8 cellular contexts compared by ENCODE assay signal in genomic region chr14:21039059-21039422, GRCh38. TPM values are rescaled to one million over a fixed set of nuclear protein-coding genes. Genes with fewer than 3 reads are reported as not detected.
DNase-seq lines count a peak whose midpoint lies in the region; ATAC-seq and TF ChIP-seq lines count a peak whose summit lies in the region.
"Had no signal": no experiment of that assay in that cellular context is flagged by ENCODE, and none has a peak within 500 bp of the region (broad histone marks: within the 10 kb centered on the region; RNA-seq: fewer than 3 reads in every experiment).

No MANE protein-coding gene starts in this region.

- WGBS in esophagus muscularis mucosa, result 9% methylated on average over 7 of the region's 7 CpGs
- 11% methylated on average over 7 of the region's 7 CpGs for WGBS in urinary bladder

- peaks cover 36 to 42% (median 41%) of the 10 kb centered on the region in 4 donors for H3K4me1 ChIP-seq in esophagus muscularis mucosa
- H3K4me1 ChIP-seq in urinary bladder (ENCODE audit: insufficient read depth), result no peaks in the 10 kb centered on the region

- no peak for TF ChIP-seq POLR2A in esophagus muscularis mucosa (IDR thresholded peaks at IDR 0.05; ENCODE audit: low read depth)

- H3K36me3 ChIP-seq in esophagus muscularis mucosa (no peaks in the 10 kb centered on the region), urinary bladder (ENCODE audit: insufficient read depth) (no peaks in the 10 kb centered on the region)

- intact Hi-C loops in esophagus muscularis mucosa (cut with DNase I), result no loop called here

- no peaks in the 10 kb centered on the region for H3K9me3 ChIP-seq in esophagus muscularis mucosa

- H3K4me1 Mint-ChIP-seq in stimulated activated naive CD8-positive, alpha-beta T cell treated with anti-CD3 and anti-CD28 coated beads, Interleukin-15, amount 100 ng/mL, for 72 hours, result no peaks in the 10 kb centered on the region

- peak overlapping the region in 3 of 4 donors; percentile 4 to 24 (median 4) for H3K4me3 ChIP-seq in esophagus muscularis mucosa
- H3K4me3 ChIP-seq in urinary bladder (ENCODE audit: low read depth, low read length), result no peak overlapping the region

- DNase-seq in NCI-H524 treated with DMSO at 0.1 percent for 48 hours (lab: John Stamatoyannopoulos, UW) (peak; percentile 54), esophagus muscularis mucosa (ENCODE audit: extremely low spot score) (peak; percentile 94), mucosa of gallbladder (ENCODE audit: low spot score) (peak; percentile 85), kidney glomerular epithelial cell (lab: John Stamatoyannopoulos, UW) (no peak)
- no peak for DNase-seq in stimulated activated naive CD8-positive, alpha-beta T cell treated with anti-CD3 and anti-CD28 coated beads, Interleukin-15, amount 100 ng/mL, for 72 hours

- peaks cover 11% of the 10 kb centered on the region for H3K27me3 Mint-ChIP-seq in stimulated activated naive CD8-positive, alpha-beta T cell treated with anti-CD3 and anti-CD28 coated beads, Interleukin-15, amount 100 ng/mL, for 72 hours

- no peak for ATAC-seq in stimulated activated naive CD8-positive, alpha-beta T cell treated with anti-CD3 and anti-CD28 coated beads, Interleukin-15, amount 100 ng/mL, for 72 hours
- ATAC-seq in activated CD4-positive, CD25-positive, alpha-beta regulatory T cell treated with anti-CD3 and anti-CD28 coated beads, Interleukin-2, amount 50 U/mL, for 24 hours, result no peak
- ATAC-seq: Panc1 had no signal

- peak overlapping the region; percentile 74 to 81 (median 77) for H3K27ac ChIP-seq in esophagus muscularis mucosa (replicated peaks in 1 of 4)
- peak overlapping the region; percentile 59 for H3K27ac ChIP-seq in urinary bladder (ENCODE audit: low read depth)

- no peaks in the 10 kb centered on the region for H3K9me3 Mint-ChIP-seq in stimulated activated naive CD8-positive, alpha-beta T cell treated with anti-CD3 and anti-CD28 coated beads, Interleukin-15, amount 100 ng/mL, for 72 hours

- no peak overlapping the region for H3K4me3 Mint-ChIP-seq in stimulated activated naive CD8-positive, alpha-beta T cell treated with anti-CD3 and anti-CD28 coated beads, Interleukin-15, amount 100 ng/mL, for 72 hours

- H3K27ac Mint-ChIP-seq in stimulated activated naive CD8-positive, alpha-beta T cell treated with anti-CD3 and anti-CD28 coated beads, Interleukin-15, amount 100 ng/mL, for 72 hours, result no peak overlapping the region

- H3K27me3 ChIP-seq in esophagus muscularis mucosa, result no peaks in the 10 kb centered on the region

- no peak for TF ChIP-seq CTCF in esophagus muscularis mucosa (IDR thresholded peaks at IDR 0.05)

- no peak for TF ChIP-seq EP300 in esophagus muscularis mucosa (IDR thresholded peaks at IDR 0.05)

RNA-seq across cellular contexts. Expression of gene RNASE7, which starts 3.1 kb away (rescaled TPM):
- total RNA-seq in esophagus muscularis mucosa (not detected), mucosa of gallbladder (22.1 TPM), urinary bladder (not detected)
- 0.06 TPM for polyA plus RNA-seq in urinary bladder

RNA-seq across cellular contexts. Expression of gene RNASE13, which starts 4.4 kb away (rescaled TPM):
- total RNA-seq in esophagus muscularis mucosa (not detected), mucosa of gallbladder (0.12 TPM), urinary bladder (not detected)
- not detected for polyA plus RNA-seq in urinary bladder

RNA-seq across cellular contexts. Expression of gene TPPP2, which starts 9.0 kb away (rescaled TPM):
- total RNA-seq in esophagus muscularis mucosa, result not detected
- 0.81 TPM for total RNA-seq in mucosa of gallbladder
- not detected for total RNA-seq in urinary bladder
- polyA plus RNA-seq in urinary bladder, result not detected

RNA-seq across cellular contexts. Expression of gene NDRG2, which starts 14.2 kb away (rescaled TPM):
- total RNA-seq in esophagus muscularis mucosa (100 to 1,000 TPM; 175 to 222 (median 201) TPM), mucosa of gallbladder (237 TPM), urinary bladder (84.5 TPM)
- polyA plus RNA-seq in urinary bladder, result 272 TPM

RNA-seq across cellular contexts. Expression of gene RNASE8, which starts 18.6 kb away (rescaled TPM):
- total RNA-seq in esophagus muscularis mucosa (not detected), mucosa of gallbladder (not detected), urinary bladder (not detected)
- not detected for polyA plus RNA-seq in urinary bladder

Comparison
In these comparisons a context has a peak if more than half of its experiments do, and no peak if none do; other contexts are left out.
1. DNase-seq: peak in NCI-H524 treated with DMSO at 0.1 percent for 48 hours (single experiment), esophagus muscularis mucosa (single experiment) and mucosa of gallbladder (single experiment); none in stimulated activated naive CD8-positive, alpha-beta T cell treated with anti-CD3 and anti-CD28 coated beads, Interleukin-15, amount 100 ng/mL, for 72 hours (0 of 2) and kidney glomerular epithelial cell (single experiment).
2. RNA of gene RNASE7, which starts 3.1 kb away (total RNA-seq): 22.1 TPM in mucosa of gallbladder (single experiment); not detected in urinary bladder (single experiment) and not detected in esophagus muscularis mucosa; every median in the first group is over 10 times any median in the second.